ENCODE assay signal across 11 cellular contexts in genomic region chr2:64770781-64771334, GRCh38.
DNase-seq lines count a peak whose midpoint lies in the region; ATAC-seq and TF ChIP-seq lines count a peak whose summit lies in the region.
"Had no signal": no experiment of that assay in that cellular context is flagged by ENCODE, and none has a peak within 500 bp of the region (broad histone marks: within the 10 kb centered on the region; RNA-seq: fewer than 3 reads in every experiment).

No MANE protein-coding gene starts in this region.

- H3K79me2 ChIP-seq in hepatocyte: no peaks in the 10 kb centered on the region

- no peaks in the 10 kb centered on the region for H4K20me1 ChIP-seq in hepatocyte (ENCODE audit: insufficient read depth, poor library complexity, severe bottlenecking)
- H4K20me1 ChIP-seq: BLaER1 had no signal

- H3K4me1 Mint-ChIP-seq in chondrocyte (ENCODE audit: low read depth): peaks cover 29% of the 10 kb centered on the region

- H3K4me3 ChIP-seq in astrocyte of the spinal cord (ENCODE audit: low read depth, low read length): no peak overlapping the region
- no peak overlapping the region for H3K4me3 ChIP-seq in hepatocyte
- no peak overlapping the region for H3K4me3 ChIP-seq in transverse colon
- H3K4me3 ChIP-seq: BLaER1, body of pancreas had no signal

- peaks cover 30% of the 10 kb centered on the region for H3K4me1 ChIP-seq in hepatocyte (ENCODE audit: insufficient read depth)
- H3K4me1 ChIP-seq in transverse colon: peaks cover 0 to 28% (median 22%) of the 10 kb centered on the region in 4 donors

- peak overlapping the region; percentile 98 for H3K27ac ChIP-seq in hepatocyte
- peak overlapping the region in 3 of 4 donors; percentile 93 to 98 (median 96) for H3K27ac ChIP-seq in transverse colon
- H3K27ac ChIP-seq: BLaER1, body of pancreas had no signal

- H3K9me3 ChIP-seq in hepatocyte (ENCODE audit: low read depth) (no peaks in the 10 kb centered on the region), transverse colon (peaks cover 0 to 5% of the 10 kb centered on the region in 2 donors)
- H3K9me3 ChIP-seq: body of pancreas had no signal

- in situ Hi-C loops in astrocyte of the spinal cord (cut with HindIII; ENCODE audit: low sequenced_read_pairs) (no loop called here), transverse colon (cut with MboI; ENCODE audit: low pct_ligation_motif_present in 1 of 4, low pct_unique_long_range_greater_than_20kb in 1 of 4, low sequenced_read_pairs in 3 of 4) (no loop called here)

- TF ChIP-seq CTCF in astrocyte of the spinal cord (IDR thresholded peaks at IDR 0.05; ENCODE audit: low read depth, low read length): no peak
- TF ChIP-seq CTCF in hepatocyte (IDR thresholded peaks at IDR 0.05; ENCODE audit: poor library complexity): no peak
- no peak for TF ChIP-seq CTCF in transverse colon (IDR thresholded peaks at IDR 0.05)
- no peak for TF ChIP-seq CTCF in chondrocyte (IDR thresholded peaks at IDR 0.05)

- intact Hi-C loops in transverse colon (cut with DNase I; ENCODE audit: low total_unique reads): no loop called here

- H3K36me3 ChIP-seq in hepatocyte (replicated peaks; ENCODE audit: insufficient read depth, low read depth) (no peaks in the 10 kb centered on the region), transverse colon (no peaks in the 10 kb centered on the region)
- H3K36me3 ChIP-seq: BLaER1 had no signal

- TF ChIP-seq POLR2A in transverse colon (IDR thresholded peaks at IDR 0.05): no peak

- peak; percentile 15 for DNase-seq in NCI-H2171 treated with DMSO at 0.1 percent for 48 hours (lab: John Stamatoyannopoulos, UW)
- no peak for DNase-seq in NCI-H2171 (lab: John Stamatoyannopoulos, UW)
- DNase-seq in astrocyte of the spinal cord (ENCODE audit: low read depth, low spot score): peak; percentile 90
- DNase-seq in hepatocyte (ENCODE audit: low spot score): peak; percentile 62
- peak; percentile 38 for DNase-seq in transverse colon
- no peak for DNase-seq in activated CD4-positive, CD25-positive, alpha-beta regulatory T cell treated with anti-CD3 and anti-CD28 coated beads, Interleukin-2, amount 50 U/mL, for 72 hours
- no peak for DNase-seq in chondrocyte (ENCODE audit: low spot score)
- DNase-seq: body of pancreas; stimulated activated CD4-positive, alpha-beta T cell treated with anti-CD3 and anti-CD28 coated beads, Interleukin-12 subunit alpha, Interleukin-12 subunit beta, amount 100 ng/mL, for 4 hours had no signal

- no peaks in the 10 kb centered on the region for H3K27me3 ChIP-seq in hepatocyte
- no peaks in the 10 kb centered on the region for H3K27me3 ChIP-seq in transverse colon
- H3K27me3 ChIP-seq: BLaER1, body of pancreas had no signal

- no peak for ATAC-seq in GM18868 (IDR thresholded peaks at IDR 0.05; ENCODE audit: unreplicated experiment)
- ATAC-seq: body of pancreas had no signal

- H3K9me3 Mint-ChIP-seq in chondrocyte (ENCODE audit: low read depth): peaks cover 3% of the 10 kb centered on the region

- peak overlapping the region; percentile 32 for H3K4me2 ChIP-seq in hepatocyte
- H3K4me2 ChIP-seq: BLaER1 had no signal

- H3K4me3 Mint-ChIP-seq in chondrocyte (ENCODE audit: unreplicated experiment): no peak overlapping the region

- no peak for TF ChIP-seq EP300 in transverse colon (IDR thresholded peaks at IDR 0.05; ENCODE audit: low read depth)

- H3K27me3 Mint-ChIP-seq in chondrocyte (ENCODE audit: low read depth): no peaks in the 10 kb centered on the region

- H3K27ac Mint-ChIP-seq in chondrocyte (ENCODE audit: unreplicated experiment): no peak overlapping the region

- no peaks in the 10 kb centered on the region for H3K9me2 ChIP-seq in hepatocyte (replicated peaks; ENCODE audit: insufficient read depth)

- H2AFZ ChIP-seq in hepatocyte: no peak overlapping the region

- no peaks in the 10 kb centered on the region for H3K36me3 Mint-ChIP-seq in chondrocyte (ENCODE audit: low read depth)

- WGBS in hepatocyte (ENCODE audit: low lambda C conversion rate, missing lambda C conversion rate): 56% methylated on average over 5 of the region's 5 CpGs
- WGBS in transverse colon (ENCODE audit: low coverage in 1 of 2), 2 donors: 79% methylated on average over 5 of the region's 5 CpGs; no CpG with 5 or more reads in 1 of the 2 donors

Comparison
In these comparisons a context has a peak if more than half of its experiments do, and no peak if none do; other contexts are left out.
1. DNase-seq: peak in NCI-H2171 treated with DMSO at 0.1 percent for 48 hours (single experiment), astrocyte of the spinal cord (single experiment), hepatocyte (single experiment) and transverse colon (single experiment); none in NCI-H2171 (single experiment), activated CD4-positive, CD25-positive, alpha-beta regulatory T cell treated with anti-CD3 and anti-CD28 coated beads, Interleukin-2, amount 50 U/mL, for 72 hours (single experiment) and chondrocyte (single experiment).